15 cellular contexts compared by ENCODE assay signal in the genomic region with DNA sequence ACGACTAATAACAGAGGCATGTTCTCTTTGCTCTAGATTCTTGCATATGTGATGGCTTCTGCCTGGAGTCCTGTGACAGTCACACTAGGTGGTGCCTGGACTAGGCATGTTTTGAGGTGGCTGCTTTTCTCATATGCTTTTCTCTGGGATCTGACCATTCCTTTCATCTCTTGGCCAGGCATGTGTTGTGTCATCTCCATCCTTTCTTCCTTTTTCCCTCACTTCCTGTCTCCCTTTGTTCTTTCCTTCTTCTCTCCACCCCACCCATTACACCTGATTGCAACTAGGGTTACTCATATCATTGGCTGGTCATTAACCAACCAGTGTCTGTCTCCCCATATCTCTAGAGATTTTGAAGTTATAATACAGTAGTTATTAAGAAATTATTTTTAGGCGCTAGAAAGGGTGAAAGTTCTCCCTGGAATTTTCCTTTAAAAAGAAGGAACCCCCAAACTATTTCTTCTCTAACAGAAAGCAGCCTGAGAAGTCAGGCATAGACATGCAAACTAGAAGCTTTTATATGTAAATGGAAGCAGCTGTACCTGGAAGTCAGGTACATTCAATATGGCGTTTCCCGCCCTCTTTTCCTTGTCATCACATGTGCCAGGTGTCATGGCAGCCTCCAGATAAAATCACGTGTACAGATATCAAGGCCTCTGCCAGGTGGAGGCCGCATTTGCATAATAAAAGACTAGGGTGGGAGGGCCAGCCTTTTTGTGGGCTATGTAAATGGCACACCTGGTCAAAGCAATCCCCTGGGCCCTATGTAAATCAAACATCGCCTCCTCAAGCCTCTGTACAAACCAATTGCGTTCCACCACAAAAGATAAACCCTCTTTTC.
"Had no signal": no experiment of that assay in that cellular context is flagged by ENCODE, and none has a peak within 500 bp of the region (broad histone marks: within the 10 kb centered on the region; RNA-seq: fewer than 3 reads in every experiment).

No MANE protein-coding gene starts in this region.

- H3K27me3 Mint-ChIP-seq: activated B cell treated with CpG ODN at 0.5 μM for 24 hours had no signal

- H3K27ac ChIP-seq: colonic mucosa, gastrocnemius medialis, right atrium auricular region, skin epidermis, stomach, thoracic aorta had no signal

- H3K4me3 Mint-ChIP-seq: activated B cell treated with CpG ODN at 0.5 μM for 24 hours; activated CD4-positive, alpha-beta T cell treated with anti-CD3 and anti-CD28 coated beads, Interleukin-2, amount 10 ng/mL, durations not matched to agents 7 days and 5 days; activated naive CD4-positive, alpha-beta T cell treated with anti-CD3 and anti-CD28 coated beads for 36 hours; natural killer cell had no signal

- H3K27me3 ChIP-seq: colonic mucosa, gastrocnemius medialis, right atrium auricular region, stomach had no signal

- H3K9me3 ChIP-seq: colonic mucosa, gastrocnemius medialis, right atrium auricular region, stomach, thoracic aorta had no signal

- H3K27ac Mint-ChIP-seq: activated B cell treated with CpG ODN at 0.5 μM for 24 hours; activated CD4-positive, alpha-beta T cell treated with anti-CD3 and anti-CD28 coated beads, Interleukin-2, amount 10 ng/mL, durations not matched to agents 7 days and 5 days; activated naive CD4-positive, alpha-beta T cell treated with anti-CD3 and anti-CD28 coated beads for 36 hours; natural killer cell had no signal

- H3K4me3 ChIP-seq: colonic mucosa, gastrocnemius medialis, right atrium auricular region, skin epidermis, stomach, thoracic aorta had no signal

- DNase-seq: activated B cell treated with CpG ODN at 0.5 μM for 24 hours; activated CD4-positive, alpha-beta T cell treated with anti-CD3 and anti-CD28 coated beads, Interleukin-2, amount 10 ng/mL, durations not matched to agents 7 days and 5 days; activated CD8-positive, alpha-beta memory T cell treated with anti-CD3 and anti-CD28 coated beads for 24 hours; activated naive CD4-positive, alpha-beta T cell treated with anti-CD3 and anti-CD28 coated beads for 36 hours; caudate nucleus; colonic mucosa; effector CD8-positive, alpha-beta T cell; gastrocnemius medialis; natural killer cell; nucleus accumbens; stomach had no signal

- H3K4me1 ChIP-seq: colonic mucosa, gastrocnemius medialis, right atrium auricular region, stomach had no signal

- ATAC-seq: gastrocnemius medialis, left lobe of liver, natural killer cell had no signal

- H3K36me3 Mint-ChIP-seq: natural killer cell had no signal

- H3K4me1 Mint-ChIP-seq: activated B cell treated with CpG ODN at 0.5 μM for 24 hours; activated CD4-positive, alpha-beta T cell treated with anti-CD3 and anti-CD28 coated beads, Interleukin-2, amount 10 ng/mL, durations not matched to agents 7 days and 5 days; natural killer cell had no signal

- H3K36me3 ChIP-seq: colonic mucosa, gastrocnemius medialis, right atrium auricular region, stomach, thoracic aorta had no signal

- H3K9me3 Mint-ChIP-seq: activated B cell treated with CpG ODN at 0.5 μM for 24 hours; activated CD4-positive, alpha-beta T cell treated with anti-CD3 and anti-CD28 coated beads, Interleukin-2, amount 10 ng/mL, durations not matched to agents 7 days and 5 days; activated naive CD4-positive, alpha-beta T cell treated with anti-CD3 and anti-CD28 coated beads for 36 hours; natural killer cell had no signal
